Comparison of ENCODE assay signal across 10 cellular contexts in genomic region chr1:28971980-28972771, GRCh38. TPM values are rescaled to one million over a fixed set of nuclear protein-coding genes. Genes with fewer than 3 reads are reported as not detected.
A peak's percentile ranks its signal among the peaks of the same experiment; 100 is the strongest.
DNase-seq lines count a peak whose midpoint lies in the region; ATAC-seq, FAIRE-seq and TF ChIP-seq lines count a peak whose summit lies in the region.
"Had no signal": no experiment of that assay in that cellular context is flagged by ENCODE, and none has a peak within 500 bp of the region (broad histone marks: within the 10 kb centered on the region; RNA-seq: fewer than 3 reads in every experiment).

No MANE protein-coding gene starts in this region.

- H3K27me3 Mint-ChIP-seq in astrocyte (ENCODE audit: low read depth, unreplicated experiment), result no peaks in the 10 kb centered on the region

- H3K36me3 Mint-ChIP-seq in astrocyte (ENCODE audit: low read depth, unreplicated experiment), result no peaks in the 10 kb centered on the region

- peak overlapping the region; percentile 49 for H3K4me2 ChIP-seq in astrocyte (ENCODE audit: low read length)

- peak overlapping the region; percentile 20 for H3K4me3 Mint-ChIP-seq in astrocyte (ENCODE audit: unreplicated experiment)

- FAIRE-seq in astrocyte (lab: Jason Lieb, UNC), result no peak
- FAIRE-seq: GM12878 had no signal

- peaks cover 12% of the 10 kb centered on the region for H3K4me1 Mint-ChIP-seq in astrocyte (ENCODE audit: low read depth, unreplicated experiment)

- no peaks in the 10 kb centered on the region for H3K79me2 ChIP-seq in astrocyte (ENCODE audit: insufficient read depth, low read length)

- H3K9me3 Mint-ChIP-seq in astrocyte (ENCODE audit: unreplicated experiment), result no peaks in the 10 kb centered on the region

- H3K36me3 ChIP-seq in astrocyte (ENCODE audit: insufficient read depth, low read length), result no peaks in the 10 kb centered on the region
- no peaks in the 10 kb centered on the region for H3K36me3 ChIP-seq in mucosa of descending colon (ENCODE audit: low read depth)
- H3K36me3 ChIP-seq: right atrium auricular region had no signal

- H2AFZ ChIP-seq in astrocyte (ENCODE audit: low read depth, low read length), result no peak overlapping the region

- ATAC-seq in mucosa of descending colon (peak; percentile 38), HG02571 (IDR thresholded peaks at IDR 0.05; ENCODE audit: unreplicated experiment) (no peak), HG02840 (IDR thresholded peaks at IDR 0.05; ENCODE audit: low FRiP score, unreplicated experiment) (no peak), GM18870 (IDR thresholded peaks at IDR 0.05; ENCODE audit: unreplicated experiment) (no peak)
- ATAC-seq: GM12878 had no signal

- no peaks in the 10 kb centered on the region for H3K27me3 ChIP-seq in astrocyte (ENCODE audit: insufficient read depth, low read length)
- H3K27me3 ChIP-seq: right atrium auricular region had no signal

- H3K4me3 ChIP-seq in astrocyte (ENCODE audit: insufficient read depth, low read depth, low read length) (no peak overlapping the region), mucosa of descending colon (no peak overlapping the region)
- H3K4me3 ChIP-seq: GM12878, right atrium auricular region had no signal

- H3K27ac Mint-ChIP-seq in astrocyte (ENCODE audit: unreplicated experiment), result peak overlapping the region; percentile 98

- intact Hi-C loops in mucosa of descending colon (cut with DNase I, micrococcal nuclease), result no loop called here

- peak overlapping the region; percentile 58 for H3K27ac ChIP-seq in astrocyte (ENCODE audit: low read depth, low read length)
- H3K27ac ChIP-seq: right atrium auricular region had no signal

- H3K9me3 ChIP-seq in astrocyte (ENCODE audit: insufficient read depth, low read depth, low read length), result no peaks in the 10 kb centered on the region
- H3K9me3 ChIP-seq in mucosa of descending colon, result no peaks in the 10 kb centered on the region
- H3K9me3 ChIP-seq: right atrium auricular region had no signal

- H3K4me1 ChIP-seq in astrocyte (ENCODE audit: insufficient read depth, low read length) (peaks cover 8% of the 10 kb centered on the region), mucosa of descending colon (ENCODE audit: low read depth) (peaks cover 12% of the 10 kb centered on the region)
- H3K4me1 ChIP-seq: right atrium auricular region had no signal

- TF ChIP-seq CTCF in astrocyte (IDR thresholded peaks at IDR 0.05; ENCODE audit: insufficient read depth, low read depth, low read length) (no peak), mucosa of descending colon (IDR thresholded peaks at IDR 0.05) (no peak)

- no peaks in the 10 kb centered on the region for H4K20me1 ChIP-seq in astrocyte (ENCODE audit: insufficient read depth, low read length)

- no peak overlapping the region for H3K9ac ChIP-seq in astrocyte (ENCODE audit: low read length)

- DNase-seq in AG20443 (ENCODE audit: low spot score) (peak; percentile 64), M059J (ENCODE audit: low read depth) (peak; percentile 96), astrocyte (ENCODE audit: low read depth) (peak; percentile 92), mucosa of descending colon (no peak), HuH-7.5 (ENCODE audit: low spot score) (no peak)

RNA-seq across cellular contexts. Expression of gene EPB41, which starts 57.8 kb away (rescaled TPM):
- 16.2 and 23.2 TPM in 2 replicates for total RNA-seq in M059J (2014; rRNA removed; shearing (Covaris generic))
- total RNA-seq in astrocyte (13.9 and 14.2 TPM in 2 replicates), mucosa of descending colon (10 to 100 TPM; 45.8 to 82.2 (median 76.3) TPM)

Comparison
In these comparisons a context has a peak if more than half of its experiments do, and no peak if none do; other contexts are left out.
1. DNase-seq: peak in AG20443 (single experiment), M059J (single experiment) and astrocyte (single experiment); none in mucosa of descending colon (0 of 3) and HuH-7.5 (single experiment).